9 cellular contexts compared by ENCODE assay signal in genomic region chr3:52851348-52851747, GRCh38. TPM values are rescaled to one million over a fixed set of nuclear protein-coding genes. Genes with fewer than 3 reads are reported as not detected.
DNase-seq lines count a peak whose midpoint lies in the region; ATAC-seq and TF ChIP-seq lines count a peak whose summit lies in the region.
"Had no signal": no experiment of that assay in that cellular context is flagged by ENCODE, and none has a peak within 500 bp of the region (broad histone marks: within the 10 kb centered on the region; RNA-seq: fewer than 3 reads in every experiment).

No MANE protein-coding gene starts in this region.

- DNase-seq in DMS53 (lab: John Stamatoyannopoulos, UW) (peak; percentile 49), HFF-Myc (ENCODE audit: extremely low read depth, low read depth) (peak; percentile 35), OCI-M1 (lab: John Stamatoyannopoulos, UW) (peak; percentile 70), MCF 10A (ENCODE audit: unreplicated experiment) (peak; percentile 61), kidney tubule cell (ENCODE audit: low spot score) (peak; percentile 51), type B pancreatic cell (ENCODE audit: extremely low spot score, unreplicated experiment) (no peak), mesenteric fat pad (ENCODE audit: low spot score) (no peak)

- H3K27me3 Mint-ChIP-seq in MCF 10A (ENCODE audit: insufficient read depth, unreplicated experiment) (no peaks in the 10 kb centered on the region), type B pancreatic cell (no peaks in the 10 kb centered on the region)

- H3K9me3 Mint-ChIP-seq in MCF 10A (ENCODE audit: unreplicated experiment): no peaks in the 10 kb centered on the region
- no peaks in the 10 kb centered on the region for H3K9me3 Mint-ChIP-seq in type B pancreatic cell

- H3K36me3 Mint-ChIP-seq in MCF 10A (ENCODE audit: insufficient read depth, unreplicated experiment): peaks cover 7% of the 10 kb centered on the region
- H3K36me3 Mint-ChIP-seq in type B pancreatic cell: peaks cover 5% of the 10 kb centered on the region

- CTCF ChIA-PET in MCF 10A (lab: Yijun Ruan, JAX): interaction anchor here (0.5 to 1.7 kb wide), 16 partner anchors 9 to 1511 kb away, joined by 3 to 7 read pairs (median 3); no protein-coding TSS in a partner anchor

- H3K27ac Mint-ChIP-seq in MCF 10A (ENCODE audit: low read depth, unreplicated experiment) (no peak overlapping the region), type B pancreatic cell (no peak overlapping the region)

- TF ChIP-seq CTCF in HFF-Myc (IDR thresholded peaks at IDR 0.05; ENCODE audit: low read depth, low read length, missing control alignments): peak; percentile 70
- peak; percentile 66 for TF ChIP-seq CTCF in MCF 10A (IDR thresholded peaks at IDR 0.05; ENCODE audit: unreplicated experiment)
- peak; percentile 81 for TF ChIP-seq CTCF in type B pancreatic cell (conservative IDR thresholded peaks at IDR 0.05)

- BruUV-seq in MCF 10A (replicated peaks; lab: Mats Ljungman, UMichigan): no TSS peak

- H3K4me3 ChIP-seq in HFF-Myc (replicated peaks; ENCODE audit: low read depth, low read length): no peak overlapping the region

- ATAC-seq in GM21381 (IDR thresholded peaks at IDR 0.05; ENCODE audit: unreplicated experiment): no peak

- POLR2A ChIA-PET in MCF 10A (lab: Yijun Ruan, JAX): no interaction called here

- H3K4me3 Mint-ChIP-seq in MCF 10A (ENCODE audit: unreplicated experiment) (no peak overlapping the region), type B pancreatic cell (no peak overlapping the region)

- H3K4me1 Mint-ChIP-seq in MCF 10A (ENCODE audit: insufficient read depth, unreplicated experiment) (no peaks in the 10 kb centered on the region), type B pancreatic cell (ENCODE audit: unreplicated experiment) (no peaks in the 10 kb centered on the region)

- intact Hi-C loops in MCF 10A (cut with micrococcal nuclease): loop anchor here (1.0 kb wide), 2 partner anchors 136 to 221 kb away; no protein-coding TSS in a partner anchor

RNA-seq across cellular contexts. Expression of gene MUSTN1, which starts 16.5 kb away (rescaled TPM):
- total RNA-seq in MCF 10A (2022): 2.3 TPM in 1 of 2 replicates, not detected in the other
- 1.8 TPM in 1 of 2 replicates, not detected in the other for total RNA-seq in type B pancreatic cell (ENCODE audit: low replicate concordance)
- total RNA-seq in mesenteric fat pad: 2.4 TPM

RNA-seq across cellular contexts. Expression of gene ITIH4, which starts 20.9 kb away (rescaled TPM):
- total RNA-seq in MCF 10A (2022) (0.58 and 2.9 TPM in 2 replicates), type B pancreatic cell (ENCODE audit: low replicate concordance) (4.1 and 14.0 TPM in 2 replicates), mesenteric fat pad (4.3 TPM)

RNA-seq across cellular contexts. Expression of gene STIMATE, which starts 46.0 kb away (rescaled TPM):
- total RNA-seq in MCF 10A (2022) (12.0 and 12.9 TPM in 2 replicates), type B pancreatic cell (ENCODE audit: low replicate concordance) (13.1 and 28.4 TPM in 2 replicates), mesenteric fat pad (20.8 TPM)

RNA-seq across cellular contexts. Expression of gene ITIH3, which starts 56.8 kb away (rescaled TPM):
- not detected in 2 replicates for total RNA-seq in MCF 10A (2022)
- total RNA-seq in type B pancreatic cell (ENCODE audit: low replicate concordance): 0.81 and 0.97 TPM in 2 replicates
- 0.71 TPM for total RNA-seq in mesenteric fat pad
- total RNA-seq: activated CD8-positive, alpha-beta memory T cell treated with anti-CD3 and anti-CD28 coated beads for 36 hours had no signal

Comparison
In these comparisons a context has a peak if more than half of its experiments do, and no peak if none do; other contexts are left out.
1. DNase-seq: peak in DMS53 (single experiment), HFF-Myc (single experiment), OCI-M1 (single experiment), MCF 10A (single experiment) and kidney tubule cell (single experiment); none in type B pancreatic cell (single experiment) and mesenteric fat pad (single experiment).
2. Peak in every context shown above with its lines, with median percentiles within 50 percentile points of each other: CTCF ChIP-seq.